ENCODE assay signal across 8 cellular contexts in genomic region chr7:44489955-44490350, GRCh38. TPM values are rescaled to one million over a fixed set of nuclear protein-coding genes. Genes with fewer than 3 reads are reported as not detected.
DNase-seq lines count a peak whose midpoint lies in the region; ATAC-seq, FAIRE-seq and TF ChIP-seq lines count a peak whose summit lies in the region.

No MANE protein-coding gene starts in this region.

- peak overlapping the region; percentile 89 for H3K27ac Mint-ChIP-seq in T-helper 1 cell treated with Interleukin-12 subunit alpha and Interleukin-12 subunit beta and Interleukin-4 antibody, amounts not matched to agents 30 μg/mL and 1 μg/mL, for 36 hours

- H3K4me3 ChIP-seq in dorsolateral prefrontal cortex (peak overlapping the region; percentile 65 to 100 (median 96)), mononuclear cell (ENCODE audit: low read length) (peak overlapping the region; percentile 65)

- TF ChIP-seq CTCF in C4-2B (conservative IDR thresholded peaks at IDR 0.05) = no peak
- TF ChIP-seq CTCF in dorsolateral prefrontal cortex (IDR thresholded peaks at IDR 0.05 in 54 of 56, conservative IDR thresholded peaks at IDR 0.05 in 2 of 56; ENCODE audit: low read depth in 1 of 56, partially characterized antibody in 56 of 56) = no peak

- peaks cover 0 to 4% (median 0%) of the 10 kb centered on the region in 45 donors for H3K27me3 ChIP-seq in dorsolateral prefrontal cortex
- H3K27me3 ChIP-seq in mononuclear cell (ENCODE audit: insufficient read depth, low read length) = no peaks in the 10 kb centered on the region

- intact Hi-C loops in dorsolateral prefrontal cortex (cut with DNase I) = loop anchor here (2.0 to 10.0 kb wide), 4 partner anchors 82 to 357 kb away; partner anchors contain the start of genes DDX56 (in 2 of the 2) and H2AZ2 (in 1 of the 2)

- FAIRE-seq in GM19239 (lab: Jason Lieb, UNC) = no peak

- H3K4me3 Mint-ChIP-seq in T-helper 1 cell treated with Interleukin-12 subunit alpha and Interleukin-12 subunit beta and Interleukin-4 antibody, amounts not matched to agents 30 μg/mL and 1 μg/mL, for 36 hours = peak overlapping the region; percentile 84

- H3K4me1 Mint-ChIP-seq in T-helper 1 cell treated with Interleukin-12 subunit alpha and Interleukin-12 subunit beta and Interleukin-4 antibody, amounts not matched to agents 30 μg/mL and 1 μg/mL, for 36 hours (ENCODE audit: low read depth) = peaks cover 37% of the 10 kb centered on the region

- no peaks in the 10 kb centered on the region for H3K9me3 ChIP-seq in mononuclear cell (ENCODE audit: low read depth, low read length)

- H3K27ac ChIP-seq in C4-2B (peak overlapping the region; percentile 91), dorsolateral prefrontal cortex (peak overlapping the region in 57 of 59 donors; percentile 82 to 100 (median 98))

- H3K36me3 Mint-ChIP-seq in T-helper 1 cell treated with Interleukin-12 subunit alpha and Interleukin-12 subunit beta and Interleukin-4 antibody, amounts not matched to agents 30 μg/mL and 1 μg/mL, for 36 hours (ENCODE audit: low read depth) = peaks cover 17% of the 10 kb centered on the region

- H3K9me3 Mint-ChIP-seq in T-helper 1 cell treated with Interleukin-12 subunit alpha and Interleukin-12 subunit beta and Interleukin-4 antibody, amounts not matched to agents 30 μg/mL and 1 μg/mL, for 36 hours = no peaks in the 10 kb centered on the region

- DNase-seq in GM19239 (ENCODE audit: insufficient read length, low spot score) = peak; percentile 21
- peak in 1 of 10 donors; percentile 9 for DNase-seq in dorsolateral prefrontal cortex
- DNase-seq in ureter (ENCODE audit: low spot score) = peak; percentile 47
- no peak for DNase-seq in KBM-7

- H3K27me3 Mint-ChIP-seq in T-helper 1 cell treated with Interleukin-12 subunit alpha and Interleukin-12 subunit beta and Interleukin-4 antibody, amounts not matched to agents 30 μg/mL and 1 μg/mL, for 36 hours (ENCODE audit: low read depth) = no peaks in the 10 kb centered on the region

- ATAC-seq in HG03354 (IDR thresholded peaks at IDR 0.05; ENCODE audit: poor library complexity, severe bottlenecking, unreplicated experiment) = peak; percentile 30

- H3K4me1 ChIP-seq in mononuclear cell (ENCODE audit: insufficient read depth, low read length) = peaks cover 44% of the 10 kb centered on the region

- in situ Hi-C loops in KBM-7 (cut with MboI; ENCODE audit: low pct_unique_long_range_greater_than_20kb, low sequenced_read_pairs) = loop anchor here (25.0 kb wide), 1 partner anchor 253 kb away; no protein-coding TSS in a partner anchor

RNA-seq across cellular contexts. Expression of gene NUDCD3, which starts 0.5 kb away (rescaled TPM):
- 100 to 1,000 TPM; 157 to 398 (median 298) TPM for total RNA-seq in dorsolateral prefrontal cortex
- total RNA-seq in mononuclear cell = 22.6 TPM
- total RNA-seq in ureter = 131 TPM

RNA-seq across cellular contexts. Expression of gene NPC1L1, which starts 51.2 kb away (rescaled TPM):
- total RNA-seq in dorsolateral prefrontal cortex = 1 to 10 TPM in 19 of 120 experiments, under 1 TPM in 74, not detected in 27; 0.07 to 6.0 (median 0.33) TPM
- total RNA-seq in mononuclear cell = not detected
- 0.10 TPM for total RNA-seq in ureter
